13 cellular contexts compared by ENCODE assay signal in genomic region chr2:200765995-200766660, GRCh38. TPM values are rescaled to one million over a fixed set of nuclear protein-coding genes. Genes with fewer than 3 reads are reported as not detected.
A peak's percentile ranks its signal among the peaks of the same experiment; 100 is the strongest.
DNase-seq lines count a peak whose midpoint lies in the region; ATAC-seq and TF ChIP-seq lines count a peak whose summit lies in the region.
"Had no signal": no experiment of that assay in that cellular context is flagged by ENCODE, and none has a peak within 500 bp of the region (broad histone marks: within the 10 kb centered on the region; RNA-seq: fewer than 3 reads in every experiment).

No MANE protein-coding gene starts in this region.

- CTCF ChIA-PET in PC-3 (lab: Charles Lee), result no interaction called here

- H3K9me2 ChIP-seq in PC-3 (replicated peaks; ENCODE audit: low read length), result no peaks in the 10 kb centered on the region

- peak overlapping the region; percentile 98 for H3K27ac ChIP-seq in PC-3 (ENCODE audit: low read length)

- BruUV-seq in PC-3 (replicated peaks; lab: Mats Ljungman, UMichigan), result no TSS peak

- no peaks in the 10 kb centered on the region for H3K27me3 ChIP-seq in PC-3 (ENCODE audit: low read length)

- no peaks in the 10 kb centered on the region for H3K36me3 Mint-ChIP-seq in chondrocyte (ENCODE audit: low read depth)
- no peaks in the 10 kb centered on the region for H3K36me3 Mint-ChIP-seq in nephron progenitor cell (ENCODE audit: low read depth)
- H3K36me3 Mint-ChIP-seq: CD8-positive, alpha-beta memory T cell had no signal

- H3K9me3 ChIP-seq in PC-3 (ENCODE audit: low read length), result no peaks in the 10 kb centered on the region

- DNase-seq in G401 (ENCODE audit: low spot score) (peak; percentile 63), PC-3 (peak; percentile 83), chondrocyte (ENCODE audit: low spot score) (no peak), nephron progenitor cell (no peak), iPS-NIHi7 (ENCODE audit: extremely low spot score) (no peak), NCI-H187 treated with DMSO at 0.1 percent for 48 hours (lab: John Stamatoyannopoulos, UW) (no peak)
- DNase-seq: activated B cell treated with CpG ODN at 0.5 μM for 24 hours, activated gamma-delta T cell, hippocampal formation, midbrain had no signal

- in situ Hi-C loops in G401 (cut with HindIII; ENCODE audit: low sequenced_read_pairs), result no loop called here

- H3K4me3 ChIP-seq in PC-3 (ENCODE audit: low read length), result peak overlapping the region; percentile 13; the same call in 1 of the 2 replicates

- H3K4me3 Mint-ChIP-seq in chondrocyte (ENCODE audit: unreplicated experiment) (no peak overlapping the region), nephron progenitor cell (no peak overlapping the region)
- H3K4me3 Mint-ChIP-seq: activated B cell treated with CpG ODN at 0.5 μM for 24 hours; CD8-positive, alpha-beta memory T cell had no signal

- H3K27me3 Mint-ChIP-seq in chondrocyte (ENCODE audit: low read depth), result no peaks in the 10 kb centered on the region
- H3K27me3 Mint-ChIP-seq in nephron progenitor cell (ENCODE audit: low read depth, poor library complexity), result peaks cover 25% of the 10 kb centered on the region

- peaks cover 61% of the 10 kb centered on the region for H3K4me1 Mint-ChIP-seq in chondrocyte (ENCODE audit: low read depth)
- H3K4me1 Mint-ChIP-seq in nephron progenitor cell, result peaks cover 10% of the 10 kb centered on the region
- H3K4me1 Mint-ChIP-seq: activated B cell treated with CpG ODN at 0.5 μM for 24 hours had no signal

- no peaks in the 10 kb centered on the region for H4K20me1 ChIP-seq in PC-3 (ENCODE audit: low read length)

- H3K79me2 ChIP-seq in PC-3 (ENCODE audit: low read length), result peaks cover 6% of the 10 kb centered on the region

- no peak for TF ChIP-seq CTCF in PC-3 (conservative IDR thresholded peaks at IDR 0.05; ENCODE audit: low read depth, low read length)
- TF ChIP-seq CTCF in chondrocyte (IDR thresholded peaks at IDR 0.05), result no peak
- no peak for TF ChIP-seq CTCF in nephron progenitor cell (IDR thresholded peaks at IDR 0.05)

- peak; percentile 47 for ATAC-seq in PC-3
- no peak for ATAC-seq in GM18870 (IDR thresholded peaks at IDR 0.05; ENCODE audit: unreplicated experiment)
- no peak for ATAC-seq in HG02885 (IDR thresholded peaks at IDR 0.05; ENCODE audit: poor library complexity, unreplicated experiment)

- POLR2A ChIA-PET in PC-3 (lab: Charles Lee; ENCODE audit: unreplicated experiment), result interaction anchor here (1.1 to 1.2 kb wide), 2 partner anchors 11 to 270 kb away, joined by 4 to 5 read pairs; no protein-coding TSS in a partner anchor

- H3K9ac ChIP-seq in PC-3 (ENCODE audit: low read length), result peak overlapping the region; percentile 92

- H3K27ac Mint-ChIP-seq in chondrocyte (ENCODE audit: unreplicated experiment), result peak overlapping the region; percentile 79
- peak overlapping the region; percentile 27 for H3K27ac Mint-ChIP-seq in nephron progenitor cell
- H3K27ac Mint-ChIP-seq: activated B cell treated with CpG ODN at 0.5 μM for 24 hours had no signal

- H3K9me3 Mint-ChIP-seq in chondrocyte (ENCODE audit: low read depth) (no peaks in the 10 kb centered on the region), nephron progenitor cell (no peaks in the 10 kb centered on the region)
- H3K9me3 Mint-ChIP-seq: activated B cell treated with CpG ODN at 0.5 μM for 24 hours; CD8-positive, alpha-beta memory T cell had no signal

- H3F3A ChIP-seq in PC-3 (ENCODE audit: low read length, unreplicated experiment), result peaks cover 10% of the 10 kb centered on the region

- H3K36me3 ChIP-seq in PC-3 (ENCODE audit: low read depth, low read length), result no peaks in the 10 kb centered on the region

- H3K4me1 ChIP-seq in PC-3 (ENCODE audit: insufficient read depth, low read length), result peaks cover 61% of the 10 kb centered on the region

- no peak overlapping the region for H2AFZ ChIP-seq in PC-3 (ENCODE audit: low read length)

- H3K4me2 ChIP-seq in PC-3 (ENCODE audit: low read length), result peak overlapping the region; percentile 76

- intact Hi-C loops in PC-3 (cut with micrococcal nuclease), result loop anchor here (1.0 kb wide), 3 partner anchors 21 to 53 kb away; no protein-coding TSS in a partner anchor

RNA-seq across cellular contexts. Expression of gene BZW1, which starts 45.6 kb away (rescaled TPM):
- total RNA-seq in G401 (2014; rRNA removed; shearing (Covaris generic)), result 474 and 596 TPM in 2 replicates
- total RNA-seq in PC-3 (2014; rRNA removed) (389 and 626 TPM in 2 replicates), chondrocyte (191 to 201 TPM (median 194 TPM) in 3 replicates)

Comparison
In these comparisons a context has a peak if more than half of its experiments do, and no peak if none do; other contexts are left out.
1. DNase-seq: peak in G401 (single experiment) and PC-3 (single experiment); none in chondrocyte (single experiment), nephron progenitor cell (single experiment), iPS-NIHi7 (single experiment) and NCI-H187 treated with DMSO at 0.1 percent for 48 hours (single experiment).